ENCODE assay signal across 1 cellular context in the genomic region with DNA sequence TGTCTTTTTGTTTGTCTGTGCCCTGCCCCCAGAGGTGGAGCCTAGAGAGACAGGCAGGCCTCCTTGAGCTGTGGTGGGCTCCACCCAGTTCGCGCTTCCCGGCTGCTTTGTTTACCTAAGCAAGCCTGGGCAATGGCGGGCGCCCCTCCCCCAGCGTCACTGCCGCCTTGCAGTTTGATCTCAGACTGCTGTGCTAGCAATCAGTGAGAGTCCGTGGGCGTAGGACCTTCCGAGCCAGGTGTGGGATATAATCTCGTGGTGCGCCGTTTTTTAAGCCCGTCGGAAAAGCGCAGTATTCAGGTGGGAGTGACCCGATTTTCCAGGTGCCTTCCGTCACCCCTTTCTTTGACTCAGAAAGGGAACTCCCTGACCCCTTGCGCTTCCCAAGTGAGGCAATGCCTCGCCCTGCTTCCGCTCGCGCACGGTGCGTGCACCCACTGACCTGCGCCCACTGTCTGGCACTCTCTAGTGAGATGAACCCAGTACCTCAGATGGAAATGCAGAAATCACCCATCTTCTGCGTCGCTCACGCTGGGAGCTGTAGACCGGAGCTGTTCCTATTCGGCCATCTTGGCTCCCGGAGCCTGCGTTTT.
TF ChIP-seq lines count a peak whose summit lies in the region.

No MANE protein-coding gene starts in this region.

TF ChIP-seq in HCT116, 20 proteins besides CTCF, POLR2A, EP300 and RAD21:
- peak; percentile 69 for TF ChIP-seq EGR1 (IDR thresholded peaks at IDR 0.05; ENCODE audit: low read depth)
- TF ChIP-seq YY1 (IDR thresholded peaks at IDR 0.05; ENCODE audit: extremely low read depth, insufficient replicate concordance, low read depth, low read length) = peak; percentile 45
- TF ChIP-seq POLR2AphosphoS5 (IDR thresholded peaks at IDR 0.05; ENCODE audit: low read depth, low read length) = peak; percentile 41; the same call in 1 of the 2 replicates
